11 cellular contexts compared by ENCODE assay signal in genomic region chr2:64797881-64798590, GRCh38.
DNase-seq lines count a peak whose midpoint lies in the region; ATAC-seq, FAIRE-seq and TF ChIP-seq lines count a peak whose summit lies in the region.
"Had no signal": no experiment of that assay in that cellular context is flagged by ENCODE, and none has a peak within 500 bp of the region (broad histone marks: within the 10 kb centered on the region; RNA-seq: fewer than 3 reads in every experiment).

No MANE protein-coding gene starts in this region.

- no peaks in the 10 kb centered on the region for H3K9me3 Mint-ChIP-seq in Calu3 (ENCODE audit: low read depth, unreplicated experiment)
- H3K9me3 Mint-ChIP-seq: activated T-cell treated with anti-CD3 and anti-CD28 coated beads, Interleukin-2, amount 50 U/mL, for 24 hours; memory B cell had no signal

- H3K9me3 ChIP-seq in HepG2 (ENCODE audit: low read length): no peaks in the 10 kb centered on the region

- no peak overlapping the region for H3K27ac ChIP-seq in HepG2 (ENCODE audit: extremely low read length, insufficient read depth, low read length)

- no peaks in the 10 kb centered on the region for H4K20me1 ChIP-seq in HepG2 (ENCODE audit: insufficient read depth, low read length)

- H3K4me3 Mint-ChIP-seq in Calu3 (ENCODE audit: low read depth, unreplicated experiment): no peak overlapping the region
- H3K4me3 Mint-ChIP-seq: activated T-cell treated with anti-CD3 and anti-CD28 coated beads, Interleukin-2, amount 50 U/mL, for 24 hours; memory B cell had no signal

- no peak overlapping the region for H2AFZ ChIP-seq in HepG2 (ENCODE audit: low read length)

- no peak overlapping the region for H3K9ac ChIP-seq in HepG2 (ENCODE audit: insufficient read depth, low read depth, low read length)

- in situ Hi-C loops in HepG2 (cut with HindIII; ENCODE audit: extremely low pct_ligation_motif_present, low pct_unique_long_range_greater_than_20kb): no loop called here

- H3K4me2 ChIP-seq in HepG2 (ENCODE audit: low read depth, low read length): no peak overlapping the region

- TF ChIP-seq EP300 in HepG2 (IDR thresholded peaks at IDR 0.05; ENCODE audit: low read depth in 2 of 2, low read length in 2 of 2): no peak
- TF ChIP-seq EP300 in HepG2 (CRISPR knock-in tag; IDR thresholded peaks at IDR 0.05; ENCODE audit: borderline replicate concordance): no peak

- TF ChIP-seq CTCF in Calu3 (IDR thresholded peaks at IDR 0.05; ENCODE audit: unreplicated experiment) (no peak), HepG2 (CRISPR knock-in tag; IDR thresholded peaks at IDR 0.05) (no peak)

- WGBS in HepG2 (ENCODE audit: low lambda C conversion rate): 18% methylated on average over 4 of the region's 4 CpGs

- FAIRE-seq in HepG2 (lab: Jason Lieb, UNC): no peak

- intact Hi-C loops in Calu3 (cut with micrococcal nuclease; ENCODE audit: unreplicated experiment): loop anchor here (2.0 kb wide), 2 partner anchors 19 to 33 kb away; no protein-coding TSS in a partner anchor
- intact Hi-C loops in HepG2 (cut with micrococcal nuclease; ENCODE audit: unreplicated experiment): no loop called here

- peaks cover 13% of the 10 kb centered on the region for H3K4me1 ChIP-seq in HepG2 (ENCODE audit: insufficient read depth, low read length)

- no peak overlapping the region for H3K4me3 ChIP-seq in HepG2 (replicated peaks in 1 of 3; ENCODE audit: insufficient read depth in 1 of 3, low read depth in 2 of 3, low read length in 3 of 3)

- TF ChIP-seq RAD21 in HepG2 (CRISPR knock-in tag; IDR thresholded peaks at IDR 0.05): no peak

- POLR2A ChIA-PET in HepG2 (lab: Yijun Ruan, JAX): interaction anchor here (1.4 kb wide), 1 partner anchor 144 kb away, joined by 3 read pairs; the partner anchor contains the start of gene SERTAD2

- H3K36me3 ChIP-seq in HepG2 (replicated peaks in 1 of 2; ENCODE audit: control insufficient read depth in 1 of 2, insufficient read depth in 2 of 2, low read length in 2 of 2): no peaks in the 10 kb centered on the region

- CTCF ChIA-PET in Calu3 (lab: Charles Lee): interaction anchor here (0.6 to 1.3 kb wide), 5 partner anchors 26 to 389 kb away, joined by 3 to 8 read pairs (median 3); no protein-coding TSS in a partner anchor
- CTCF ChIA-PET in HepG2 (lab: Yijun Ruan, JAX; ENCODE audit: low intra/inter-chr PET ratio, low total read pairs): no interaction called here

- no peak; the same call in 2 of the 3 replicates for ATAC-seq in HepG2

- no peak for TF ChIP-seq POLR2A in HepG2 (IDR thresholded peaks at IDR 0.05; ENCODE audit: insufficient read depth in 1 of 2, low read depth in 2 of 2, low read length in 2 of 2)

- no peaks in the 10 kb centered on the region for H3K79me2 ChIP-seq in HepG2 (ENCODE audit: insufficient read depth, low read length)

- H3K27me3 ChIP-seq in HepG2 (ENCODE audit: control insufficient read depth in 1 of 2, insufficient read depth in 2 of 2, low read length in 2 of 2): peaks cover 0 to 49% of the 10 kb centered on the region in 2 experiments; a peak in 3 of 5 replicates

- peaks cover 5% of the 10 kb centered on the region for H3K4me1 Mint-ChIP-seq in Calu3 (ENCODE audit: low read depth, unreplicated experiment)
- H3K4me1 Mint-ChIP-seq: memory B cell had no signal

- no peaks in the 10 kb centered on the region for H3K27me3 Mint-ChIP-seq in Calu3 (ENCODE audit: unreplicated experiment)
- H3K27me3 Mint-ChIP-seq: activated T-cell treated with anti-CD3 and anti-CD28 coated beads, Interleukin-2, amount 50 U/mL, for 24 hours; memory B cell had no signal

- no TSS peak for BruUV-seq in Calu3 (replicated peaks; lab: Mats Ljungman, UMichigan)
- no TSS peak for BruUV-seq in HepG2 (replicated peaks; lab: Mats Ljungman, UMichigan)

- H3K36me3 Mint-ChIP-seq in Calu3 (ENCODE audit: insufficient read depth, unreplicated experiment): no peaks in the 10 kb centered on the region
- H3K36me3 Mint-ChIP-seq: memory B cell had no signal

- peak overlapping the region; percentile 43 for H3K27ac Mint-ChIP-seq in Calu3 (ENCODE audit: unreplicated experiment)
- H3K27ac Mint-ChIP-seq: activated T-cell treated with anti-CD3 and anti-CD28 coated beads, Interleukin-2, amount 50 U/mL, for 24 hours; memory B cell had no signal

- peak; percentile 64 for DNase-seq in Calu3
- DNase-seq in LHCN-M2 (ENCODE audit: low read depth): peak; percentile 78
- DNase-seq in amniotic epithelial cell (ENCODE audit: low read depth): peak; percentile 44
- peak; percentile 21 for DNase-seq in HepG2 (ENCODE audit: low spot score)
- no peak for DNase-seq in HUDEP-2 (lab: John Stamatoyannopoulos, UW; ENCODE audit: unreplicated experiment in 76 of 76)
- no peak for DNase-seq in stimulated activated CD4-positive, alpha-beta T cell treated with anti-CD3 and anti-CD28 coated beads, Interleukin-4, amount 100 ng/mL, for 24 hours
- no peak for DNase-seq in effector CD8-positive, alpha-beta T cell (lab: John Stamatoyannopoulos, UW)
- DNase-seq in middle frontal gyrus (ENCODE audit: extremely low spot score, low spot score): no peak
- DNase-seq: activated T-cell treated with anti-CD3 and anti-CD28 coated beads, Interleukin-2, amount 50 U/mL, for 24 hours; substantia nigra had no signal

TF ChIP-seq in HepG2, 621 proteins besides CTCF, POLR2A, EP300 and RAD21:
- TF ChIP-seq ETS1 (CRISPR knock-in tag; IDR thresholded peaks at IDR 0.05): no peak
- TF ChIP-seq SOX13 (IDR thresholded peaks at IDR 0.05): no peak
- peak in 1 of 2 experiments; percentile 11; a peak in 1 of 4 replicates for TF ChIP-seq SOX13 (CRISPR knock-in tag; conservative IDR thresholded peaks at IDR 0.05 in 1 of 2, IDR thresholded peaks at IDR 0.05 in 1 of 2)
- no peak for TF ChIP-seq ZNF570 (CRISPR knock-in tag; IDR thresholded peaks at IDR 0.05; ENCODE audit: borderline replicate concordance)
- TF ChIP-seq HNRNPK (IDR thresholded peaks at IDR 0.05; ENCODE audit: low read depth, low read length, poor library complexity, severe bottlenecking): peak; percentile 34
- 0 out of 2 replicates have a peak, but pooled peaks have one; percentile 13 for TF ChIP-seq ZNF121 (CRISPR knock-in tag; IDR thresholded peaks at IDR 0.05)
- 0 out of 2 replicates have a peak, but pooled peaks have one; percentile 56 for TF ChIP-seq SIX4 (CRISPR knock-in tag; IDR thresholded peaks at IDR 0.05)
TF ChIP-seq in HepG2: peak in this region for 4.

Comparison
In these comparisons a context has a peak if more than half of its experiments do, and no peak if none do; other contexts are left out.
1. DNase-seq: peak in Calu3 (single experiment), LHCN-M2 (single experiment), amniotic epithelial cell (single experiment) and HepG2 (single experiment); none in HUDEP-2 (0 of 76), stimulated activated CD4-positive, alpha-beta T cell treated with anti-CD3 and anti-CD28 coated beads, Interleukin-4, amount 100 ng/mL, for 24 hours (single experiment), effector CD8-positive, alpha-beta T cell (single experiment) and middle frontal gyrus (single experiment).